ENCODE assay signal across 18 cellular contexts in the genomic region with DNA sequence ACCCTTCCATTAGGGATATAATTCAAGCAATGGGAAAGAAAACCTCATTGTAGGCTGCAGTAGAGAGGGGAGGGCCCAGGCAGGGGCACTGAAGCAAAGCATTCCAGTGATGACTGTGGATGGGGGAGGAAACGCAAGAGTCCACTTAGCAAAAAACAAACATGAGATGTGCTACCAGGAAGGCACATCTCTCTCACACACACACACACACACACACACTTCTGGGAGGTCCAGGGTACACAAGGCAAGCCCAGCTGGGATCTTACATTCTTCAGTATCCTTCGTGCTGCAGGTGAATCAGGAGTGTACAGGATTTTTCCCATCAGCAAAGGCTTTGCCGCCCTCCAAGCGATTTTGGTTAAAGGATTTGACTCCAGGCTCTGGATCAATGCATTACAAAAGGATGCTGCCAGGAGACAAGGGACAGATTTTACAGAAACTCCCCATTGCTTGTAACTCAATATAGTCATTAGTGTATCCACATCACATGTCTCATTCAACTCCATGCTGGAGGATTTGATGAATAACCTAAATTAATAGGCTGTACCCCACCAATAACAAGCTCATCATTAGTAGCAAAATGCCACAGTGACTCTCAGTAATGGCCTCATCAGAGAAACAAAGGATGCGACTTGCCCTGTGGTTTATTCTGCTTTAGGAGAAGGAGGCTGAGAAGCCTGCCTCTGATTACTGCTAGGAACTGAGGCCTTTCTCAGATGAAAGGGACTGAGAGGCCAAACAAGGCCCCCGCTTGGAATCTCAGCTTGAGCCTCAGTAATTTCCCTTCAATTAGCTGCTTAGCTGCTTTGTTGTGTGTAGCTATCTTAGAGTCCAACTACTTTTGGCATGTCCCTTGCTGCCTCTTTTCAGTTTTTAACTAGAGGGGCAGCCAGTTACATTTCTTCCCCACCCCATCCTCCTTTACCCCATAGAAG. TPM values are rescaled to one million over a fixed set of nuclear protein-coding genes. Genes with fewer than 3 reads are reported as not detected.
DNase-seq lines count a peak whose midpoint lies in the region; ATAC-seq and TF ChIP-seq lines count a peak whose summit lies in the region.
"Had no signal": no experiment of that assay in that cellular context is flagged by ENCODE, and none has a peak within 500 bp of the region (broad histone marks: within the 10 kb centered on the region; RNA-seq: fewer than 3 reads in every experiment).

No MANE protein-coding gene starts in this region.

- no peaks in the 10 kb centered on the region for H3K79me2 ChIP-seq in trophoblast cell (ENCODE audit: control insufficient read depth, insufficient read depth, low read length, poor library complexity)

- no peak overlapping the region for H3K4me2 ChIP-seq in trophoblast cell (ENCODE audit: low read length)

- H4K12ac ChIP-seq in trophoblast cell (ENCODE audit: low read depth, low read length) = no peak overlapping the region

- no peak for TF ChIP-seq CTCF in testis (IDR thresholded peaks at IDR 0.05)

- WGBS in trophoblast cell (ENCODE audit: extremely low coverage, insufficient coverage, insufficient read length) = no CpG with 5 or more reads among the region's 6 CpGs
- 83 to 87% methylated on average over 6 of the region's 6 CpGs for WGBS in testis, 2 donors

- H3K9me3 ChIP-seq in trophoblast cell (ENCODE audit: insufficient read depth, low read depth, low read length) = no peaks in the 10 kb centered on the region
- no peaks in the 10 kb centered on the region for H3K9me3 ChIP-seq in testis
- H3K9me3 ChIP-seq: SJSA1, tibial artery had no signal

- no peak overlapping the region for H2AFZ ChIP-seq in trophoblast cell (ENCODE audit: insufficient read depth, low read length, poor library complexity)

- H2AK5ac ChIP-seq in trophoblast cell (ENCODE audit: low read length) = no peak overlapping the region

- H3K4ac ChIP-seq in trophoblast cell (ENCODE audit: low read depth, low read length) = no peak overlapping the region

- H3K27me3 ChIP-seq in trophoblast cell (ENCODE audit: insufficient read depth, low read length) (no peaks in the 10 kb centered on the region), testis (no peaks in the 10 kb centered on the region)
- H3K27me3 ChIP-seq: SJSA1, tibial artery had no signal

- DNase-seq in ELF-1 (ENCODE audit: low read depth, low spot score) = peak; percentile 51
- DNase-seq in NCI-H2029 (lab: John Stamatoyannopoulos, UW) = peak; percentile 73
- peak; percentile 33 for DNase-seq in fibroblast of peridontal ligament (ENCODE audit: extremely low read depth)
- no peak for DNase-seq in trophoblast cell
- no peak for DNase-seq in testis
- no peak for DNase-seq in stimulated activated naive CD8-positive, alpha-beta T cell treated with anti-CD3 and anti-CD28 coated beads, Interleukin-15, Interleukin-2, amounts not matched to agents 100 U/mL and 50 U/mL, for 24 hours
- no peak for DNase-seq in NCI-H1436 (lab: John Stamatoyannopoulos, UW)
- DNase-seq: activated CD4-positive, alpha-beta memory T cell treated with anti-CD3 and anti-CD28 coated beads for 36 hours; amygdala; dermis blood vessel endothelial cell; DMS153; Karpas-422; NCI-H1694 treated with DMSO at 0.1 percent for 48 hours; posterior cingulate gyrus; tibial artery had no signal

- TF ChIP-seq POLR2A in testis (IDR thresholded peaks at IDR 0.05) = no peak

- ATAC-seq in GM21423 (IDR thresholded peaks at IDR 0.05; ENCODE audit: unreplicated experiment) = no peak
- ATAC-seq in stimulated activated naive CD8-positive, alpha-beta T cell treated with anti-CD3 and anti-CD28 coated beads, Interleukin-15, Interleukin-2, amounts not matched to agents 100 U/mL and 50 U/mL, for 24 hours = no peak

- H3K79me1 ChIP-seq in trophoblast cell (ENCODE audit: low read length) = peaks cover 2% of the 10 kb centered on the region

- peak overlapping the region; percentile 68 for H2BK12ac ChIP-seq in trophoblast cell (ENCODE audit: low read length)

- no peak overlapping the region for H3K9ac ChIP-seq in trophoblast cell (ENCODE audit: low read length)

- H2BK5ac ChIP-seq in trophoblast cell (ENCODE audit: low read depth, low read length, poor library complexity) = peak overlapping the region; percentile 19

- H3K23ac ChIP-seq in trophoblast cell (ENCODE audit: low read length) = no peak overlapping the region

- peaks cover 4 to 5% of the 10 kb centered on the region in 2 experiments for H3K4me1 ChIP-seq in trophoblast cell (ENCODE audit: control insufficient read depth in 1 of 2, insufficient read depth in 2 of 2, low read length in 2 of 2)
- no peaks in the 10 kb centered on the region for H3K4me1 ChIP-seq in testis
- H3K4me1 ChIP-seq: tibial artery had no signal

- intact Hi-C loops in testis (cut with DNase I; ENCODE audit: low total_unique reads) = no loop called here

- peak overlapping the region; percentile 56 for H4K91ac ChIP-seq in trophoblast cell (ENCODE audit: low read depth, low read length)

- peak overlapping the region; percentile 83 for H3K18ac ChIP-seq in trophoblast cell (ENCODE audit: low read length)

- H4K8ac ChIP-seq in trophoblast cell (ENCODE audit: low read depth, low read length) = peak overlapping the region; percentile 43

- H3K36me3 ChIP-seq in trophoblast cell (ENCODE audit: control insufficient read depth in 1 of 2, insufficient read depth in 2 of 2, low read length in 2 of 2) (no peaks in the 10 kb centered on the region), testis (ENCODE audit: low read depth, missing control alignments) (no peaks in the 10 kb centered on the region)
- H3K36me3 ChIP-seq: SJSA1, tibial artery had no signal

- H3K14ac ChIP-seq in trophoblast cell (ENCODE audit: low read length) = peak overlapping the region; percentile 20

- H3K27ac ChIP-seq in trophoblast cell (ENCODE audit: low read depth, low read length) = no peak overlapping the region
- H3K27ac ChIP-seq in testis = no peak overlapping the region
- H3K27ac ChIP-seq: SJSA1, tibial artery had no signal

- H3K4me3 ChIP-seq in trophoblast cell (ENCODE audit: low read depth, low read length) = no peak overlapping the region
- no peak overlapping the region for H3K4me3 ChIP-seq in testis
- H3K4me3 ChIP-seq: SJSA1, tibial artery had no signal

- no peak overlapping the region for H2BK120ac ChIP-seq in trophoblast cell (ENCODE audit: insufficient read depth, low read length, poor library complexity)

RNA-seq across cellular contexts. Expression of gene ABCA4, which starts 41.6 kb away (rescaled TPM):
- polyA plus RNA-seq in trophoblast cell (2013) = 7.2 and 7.4 TPM in 2 replicates
- total RNA-seq in testis = 1 to 10 TPM; 1.6 to 1.8 TPM
- polyA plus RNA-seq in testis (ENCODE audit: insufficient read depth, low read depth, low replicate concordance) = 1.8 TPM
- total RNA-seq: activated CD4-positive, alpha-beta memory T cell treated with anti-CD3 and anti-CD28 coated beads for 36 hours; mononuclear cell had no signal

Comparison
In these comparisons a context has a peak if more than half of its experiments do, and no peak if none do; other contexts are left out.
1. DNase-seq: peak in ELF-1 (single experiment), NCI-H2029 (single experiment) and fibroblast of peridontal ligament (single experiment); none in trophoblast cell (0 of 2), testis (single experiment), stimulated activated naive CD8-positive, alpha-beta T cell treated with anti-CD3 and anti-CD28 coated beads, Interleukin-15, Interleukin-2, amounts not matched to agents 100 U/mL and 50 U/mL, for 24 hours (single experiment) and NCI-H1436 (single experiment).